In genomic region chr12:110251381-110251780, GRCh38 we compare ENCODE assay signal across 19 cellular contexts. TPM values are rescaled to one million over a fixed set of nuclear protein-coding genes. Genes with fewer than 3 reads are reported as not detected.
DNase-seq lines count a peak whose midpoint lies in the region; ATAC-seq, FAIRE-seq and TF ChIP-seq lines count a peak whose summit lies in the region.
"Had no signal": no experiment of that assay in that cellular context is flagged by ENCODE, and none has a peak within 500 bp of the region (broad histone marks: within the 10 kb centered on the region; RNA-seq: fewer than 3 reads in every experiment).

No MANE protein-coding gene starts in this region.

- peak overlapping the region in 9 of 10 donors; percentile 81 to 98 (median 93) for H3K27ac ChIP-seq in heart right ventricle
- peak overlapping the region; percentile 96 to 97 for H3K27ac ChIP-seq in A549
- H3K27ac ChIP-seq in endodermal cell (ENCODE audit: low read depth, low read length): no peak overlapping the region
- H3K27ac ChIP-seq in gastrocnemius medialis: peak overlapping the region; percentile 89 to 94 (median 91)
- H3K27ac ChIP-seq: C4-2B, GM23248 had no signal

- no peak overlapping the region for H3K4me3 Mint-ChIP-seq in endodermal cell
- H3K4me3 Mint-ChIP-seq: CD4-positive, alpha-beta memory T cell had no signal

- POLR2A ChIA-PET in A549 (lab: Yijun Ruan, JAX): no interaction called here

- H3K27me3 ChIP-seq in heart right ventricle (no peaks in the 10 kb centered on the region), endodermal cell (ENCODE audit: control insufficient read depth, insufficient read depth, low read length, poor library complexity, severe bottlenecking) (no peaks in the 10 kb centered on the region), gastrocnemius medialis (no peaks in the 10 kb centered on the region)
- H3K27me3 ChIP-seq: BE2C had no signal

- H3K9me3 Mint-ChIP-seq in endodermal cell: peaks cover 2% of the 10 kb centered on the region
- H3K9me3 Mint-ChIP-seq: CD4-positive, alpha-beta memory T cell had no signal

- in situ Hi-C loops in gastrocnemius medialis (cut with MboI; ENCODE audit: low sequenced_read_pairs in 4 of 4): no loop called here

- no peak for FAIRE-seq in A549 (lab: Jason Lieb, UNC)
- FAIRE-seq: A204.1, GM12878, GM18507, H54, HTR-8/SVneo had no signal

- no peak overlapping the region for H3K9ac ChIP-seq in endodermal cell (ENCODE audit: extremely low read depth, low read length, poor library complexity, severe bottlenecking)
- H3K9ac ChIP-seq: GM23248 had no signal

- no peaks in the 10 kb centered on the region for H3K9me3 ChIP-seq in heart right ventricle
- H3K9me3 ChIP-seq in A549: no peaks in the 10 kb centered on the region
- H3K9me3 ChIP-seq in endodermal cell (ENCODE audit: control insufficient read depth, low read length): no peaks in the 10 kb centered on the region
- no peaks in the 10 kb centered on the region for H3K9me3 ChIP-seq in gastrocnemius medialis
- H3K9me3 ChIP-seq: BE2C had no signal

- H3K27me3 Mint-ChIP-seq in endodermal cell (ENCODE audit: insufficient read depth): no peaks in the 10 kb centered on the region

- peaks cover 47% of the 10 kb centered on the region for H3K4me1 Mint-ChIP-seq in endodermal cell
- H3K4me1 Mint-ChIP-seq: CD4-positive, alpha-beta memory T cell had no signal

- DNase-seq in heart right ventricle (no peak), left cardiac atrium (no peak), A549 (ENCODE audit: low read depth in 1 of 2, low spot score in 1 of 2) (no peak), endodermal cell (peak; percentile 38), gastrocnemius medialis (no peak), Kasumi-1 (lab: John Stamatoyannopoulos, UW) (no peak), NK-92 (lab: John Stamatoyannopoulos, UW; ENCODE audit: unreplicated experiment) (no peak), NCI-H82 treated with DMSO at 0.1 percent for 48 hours (lab: John Stamatoyannopoulos, UW; ENCODE audit: unreplicated experiment) (no peak)
- DNase-seq: BE2C; CD4-positive, alpha-beta memory T cell; DMS79; GM23248 had no signal

- H3K4me3 ChIP-seq in heart right ventricle (no peak overlapping the region), A549 (no peak overlapping the region), endodermal cell (ENCODE audit: low read length) (no peak overlapping the region), gastrocnemius medialis (no peak overlapping the region)
- H3K4me3 ChIP-seq: GM12878, GM23248 had no signal

- no peaks in the 10 kb centered on the region for H3K36me3 Mint-ChIP-seq in endodermal cell (ENCODE audit: low read depth)
- H3K36me3 Mint-ChIP-seq: CD4-positive, alpha-beta memory T cell had no signal

- TF ChIP-seq CTCF in heart right ventricle (IDR thresholded peaks at IDR 0.05): no peak
- TF ChIP-seq CTCF in A549 (IDR thresholded peaks at IDR 0.05): no peak
- TF ChIP-seq CTCF in endodermal cell (conservative IDR thresholded peaks at IDR 0.05): no peak
- no peak for TF ChIP-seq CTCF in gastrocnemius medialis (IDR thresholded peaks at IDR 0.05 in 4 of 5, conservative IDR thresholded peaks at IDR 0.05 in 1 of 5)

- TF ChIP-seq RAD21 in A549 (conservative IDR thresholded peaks at IDR 0.05 in 1 of 2, IDR thresholded peaks at IDR 0.05 in 1 of 2): no peak

- CTCF ChIA-PET in A549 (lab: Yijun Ruan, JAX): interaction anchor here (1.0 kb wide), 1 partner anchor 14 kb away, joined by 3 read pairs; no protein-coding TSS in a partner anchor

- H3K4me1 ChIP-seq in heart right ventricle (peaks cover 33 to 74% (median 53%) of the 10 kb centered on the region in 9 donors), A549 (peaks cover 78% of the 10 kb centered on the region), endodermal cell (ENCODE audit: control insufficient read depth, insufficient read depth, low read length) (peaks cover 23% of the 10 kb centered on the region), gastrocnemius medialis (peaks cover 67 to 70% of the 10 kb centered on the region in 2 donors)

- ATAC-seq in heart right ventricle (no peak), left cardiac atrium (no peak), A549 (no peak), gastrocnemius medialis (no peak)
- ATAC-seq: GM12878, HCT116 had no signal

- TF ChIP-seq POLR2A in A549 (IDR thresholded peaks at IDR 0.05; ENCODE audit: low read length): no peak
- TF ChIP-seq POLR2A in gastrocnemius medialis (IDR thresholded peaks at IDR 0.05): no peak

- no peak overlapping the region for H3K27ac Mint-ChIP-seq in endodermal cell

- no peaks in the 10 kb centered on the region for H3K36me3 ChIP-seq in heart right ventricle
- H3K36me3 ChIP-seq in endodermal cell (ENCODE audit: control insufficient read depth, insufficient read depth, low read length): no peaks in the 10 kb centered on the region
- no peaks in the 10 kb centered on the region for H3K36me3 ChIP-seq in gastrocnemius medialis
- H3K36me3 ChIP-seq: BE2C had no signal

- intact Hi-C loops in heart right ventricle (cut with DNase I) (no loop called here), left cardiac atrium (cut with DNase I) (no loop called here), gastrocnemius medialis (cut with DNase I; ENCODE audit: low total_unique reads) (no loop called here)

- no peak overlapping the region for H3K4me2 ChIP-seq in A549

- WGBS in heart right ventricle, 2 donors: 82 to 83% methylated on average over 7 of the region's 7 CpGs
- WGBS in A549 (ENCODE audit: missing lambda C conversion rate): 88% methylated on average over 7 of the region's 7 CpGs
- WGBS in endodermal cell (ENCODE audit: insufficient coverage in 1 of 2, insufficient read length in 1 of 2), 2 experiments: 85 to 95% methylated on average over 5 to 7 of the region's 7 CpGs

- no peak for TF ChIP-seq EP300 in A549 (IDR thresholded peaks at IDR 0.05)

TF ChIP-seq in A549, 52 proteins besides CTCF, POLR2A, EP300 and RAD21:
- TF ChIP-seq KDM5A (IDR thresholded peaks at IDR 0.05) (no peak), HEYL (CRISPR knock-in tag; IDR thresholded peaks at IDR 0.05) (no peak), EHF (CRISPR knock-in tag; IDR thresholded peaks at IDR 0.05) (no peak), GATA3 (IDR thresholded peaks at IDR 0.05; ENCODE audit: borderline replicate concordance) (no peak), SMC3 (IDR thresholded peaks at IDR 0.05) (no peak), JUN (IDR thresholded peaks at IDR 0.05) (no peak), HOXB5 (CRISPR knock-in tag; IDR thresholded peaks at IDR 0.05) (no peak), ATOH8 (CRISPR knock-in tag; IDR thresholded peaks at IDR 0.05; ENCODE audit: low read depth) (no peak), ZFP36 (IDR thresholded peaks at IDR 0.05; ENCODE audit: borderline replicate concordance, partially characterized antibody) (no peak), HES2 (IDR thresholded peaks at IDR 0.05) (no peak), ZNF302 (CRISPR knock-in tag; IDR thresholded peaks at IDR 0.05) (no peak), HOXB13 (CRISPR knock-in tag; IDR thresholded peaks at IDR 0.05; ENCODE audit: low read depth) (no peak), RARB (CRISPR knock-in tag; IDR thresholded peaks at IDR 0.05) (no peak), E2F6 (IDR thresholded peaks at IDR 0.05; ENCODE audit: borderline replicate concordance, low read depth) (no peak), HOXA7 (CRISPR knock-in tag; IDR thresholded peaks at IDR 0.05) (no peak)
TF ChIP-seq in A549: peak in this region for 0.

RNA-seq across cellular contexts. Expression of gene ATP2A2, which starts 29.7 kb away (rescaled TPM):
- total RNA-seq in heart right ventricle (1,000 to 10,000 TPM; 1,003 to 4,750 (median 1,632) TPM), left cardiac atrium (1,000 to 10,000 TPM; 2,696 to 3,455 TPM), endodermal cell (100 to 1,000 TPM; 151 to 235 TPM), gastrocnemius medialis (1,000 to 10,000 TPM in 2 of 4 donors, 100 to 1,000 TPM in 2; 788 to 1,983 (median 1,302) TPM)
- polyA plus RNA-seq in heart right ventricle (100 to 1,000 TPM; 316 to 678 TPM), A549 (2011; rRNA removed) (415 and 431 TPM in 2 replicates), A549 (2017; fragmentation: RNase III; extraction: RNeasy Plus Mini Kit Qiagen cat#74134 plus additional on column Dnase treatment) (328 to 356 TPM (median 342 TPM) in 3 replicates)
- 264 and 317 TPM in 2 replicates for polyA plus RNA-seq in A549 (2012; cell fraction: cytosol; rRNA removed)
- 658 and 717 TPM in 2 replicates for polyA plus RNA-seq in A549 (2012; cell fraction: nucleus; rRNA removed)
- polyA minus RNA-seq in A549 (2011; rRNA and poly(A)+ RNA removed): 375 and 407 TPM in 2 replicates
- 164 TPM for polyA plus RNA-seq in endodermal cell (2013, experiment 1 of 2)
- polyA plus RNA-seq in endodermal cell (2013, experiment 2 of 2): 164 TPM
